In genomic region chr6:109340811-109341210, GRCh38 we compare ENCODE assay signal across 29 cellular contexts. TPM values are rescaled to one million over a fixed set of nuclear protein-coding genes. Genes with fewer than 3 reads are reported as not detected.
DNase-seq lines count a peak whose midpoint lies in the region; FAIRE-seq and TF ChIP-seq lines count a peak whose summit lies in the region.
"Had no signal": no experiment of that assay in that cellular context is flagged by ENCODE, and none has a peak within 500 bp of the region (broad histone marks: within the 10 kb centered on the region; RNA-seq: fewer than 3 reads in every experiment).

No MANE protein-coding gene starts in this region.

- H3K36me3 ChIP-seq in trophoblast cell (ENCODE audit: control insufficient read depth in 1 of 2, insufficient read depth in 2 of 2, low read length in 2 of 2), result no peaks in the 10 kb centered on the region

- no peaks in the 10 kb centered on the region for H3K27me3 Mint-ChIP-seq in brain
- no peaks in the 10 kb centered on the region for H3K27me3 Mint-ChIP-seq in activated T-helper 2 cell treated with anti-CD3 and anti-CD28 coated beads, Interferon-gamma antibody, Interleukin-2, Interleukin-4, amounts not matched to agents 10 μg/mL and 5 μg/mL and 100 μg/mL, durations not matched to agents 14 hours and 24 hours and 36 hours (ENCODE audit: low read depth)
- H3K27me3 Mint-ChIP-seq: CD4-positive, alpha-beta memory T cell; IgD-negative memory B cell had no signal

- H2BK5ac ChIP-seq in trophoblast cell (ENCODE audit: low read depth, low read length, poor library complexity), result no peak overlapping the region

- no peak overlapping the region for H2AFZ ChIP-seq in trophoblast cell (ENCODE audit: insufficient read depth, low read length, poor library complexity)
- H2AFZ ChIP-seq: PC-9 had no signal

- peak overlapping the region; percentile 5 for H3K18ac ChIP-seq in trophoblast cell (ENCODE audit: low read length)

- H3K79me2 ChIP-seq in trophoblast cell (ENCODE audit: control insufficient read depth, insufficient read depth, low read length, poor library complexity), result no peaks in the 10 kb centered on the region

- DNase-seq in D721Med (ENCODE audit: insufficient read length, low spot score) (peak; percentile 52), fibroblast of gingiva (ENCODE audit: low read depth) (peak; percentile 34), trophoblast cell (no peak), GM19238 (ENCODE audit: insufficient read length, low spot score) (no peak), NCI-H2081 treated with DMSO at 0.1 percent for 48 hours (lab: John Stamatoyannopoulos, UW) (no peak), RKO (ENCODE audit: low spot score) (no peak)
- DNase-seq in activated T-helper 2 cell treated with anti-CD3 and anti-CD28 coated beads, Interferon-gamma antibody, Interleukin-2, Interleukin-4, amounts not matched to agents 10 μg/mL and 5 μg/mL and 100 μg/mL, durations not matched to agents 14 hours and 24 hours and 36 hours (ENCODE audit: low spot score), result no peak
- DNase-seq: C1 segment of cervical spinal cord; CD4-positive, alpha-beta memory T cell; COR-L47; DMS 273 treated with DMSO at 0.1 percent for 48 hours; DMS79; EL; GDM1; NCI-H1092; NCI-H1417 treated with DMSO at 0.1 percent for 48 hours; NCI-H1694 treated with DMSO at 0.1 percent for 48 hours; NCI-H446; NCI-H524 treated with DMSO at 0.1 percent for 48 hours; NCI-H774; PC-9; SHP77 had no signal

- H2BK12ac ChIP-seq in trophoblast cell (ENCODE audit: low read length), result no peak overlapping the region

- peaks cover 27% of the 10 kb centered on the region for H3K4me1 Mint-ChIP-seq in brain
- no peaks in the 10 kb centered on the region for H3K4me1 Mint-ChIP-seq in activated T-helper 2 cell treated with anti-CD3 and anti-CD28 coated beads, Interferon-gamma antibody, Interleukin-2, Interleukin-4, amounts not matched to agents 10 μg/mL and 5 μg/mL and 100 μg/mL, durations not matched to agents 14 hours and 24 hours and 36 hours (ENCODE audit: low read depth)
- H3K4me1 Mint-ChIP-seq: CD4-positive, alpha-beta memory T cell; IgD-negative memory B cell had no signal

- no peak overlapping the region for H3K27ac ChIP-seq in trophoblast cell (ENCODE audit: low read depth, low read length)
- H3K27ac ChIP-seq: HL-60, PC-9, RWPE1 had no signal

- intact Hi-C loops in activated T-helper 2 cell treated with anti-CD3 and anti-CD28 coated beads, Interferon-gamma antibody, Interleukin-2, Interleukin-4, amounts not matched to agents 10 μg/mL and 5 μg/mL and 100 μg/mL, durations not matched to agents 14 hours and 24 hours and 36 hours (cut with micrococcal nuclease), result no loop called here

- no peaks in the 10 kb centered on the region for H3K27me3 ChIP-seq in trophoblast cell (ENCODE audit: insufficient read depth, low read length)

- no peak overlapping the region for H3K9ac ChIP-seq in trophoblast cell (ENCODE audit: low read length)

- peaks cover 11% of the 10 kb centered on the region for H3K79me1 ChIP-seq in trophoblast cell (ENCODE audit: low read length)

- H3K4me3 Mint-ChIP-seq in brain, result no peak overlapping the region
- no peak overlapping the region for H3K4me3 Mint-ChIP-seq in activated T-helper 2 cell treated with anti-CD3 and anti-CD28 coated beads, Interferon-gamma antibody, Interleukin-2, Interleukin-4, amounts not matched to agents 10 μg/mL and 5 μg/mL and 100 μg/mL, durations not matched to agents 14 hours and 24 hours and 36 hours (ENCODE audit: low read depth)
- H3K4me3 Mint-ChIP-seq: CD4-positive, alpha-beta memory T cell; IgD-negative memory B cell had no signal

- no peak overlapping the region for H3K4ac ChIP-seq in trophoblast cell (ENCODE audit: low read depth, low read length)

- H3K4me2 ChIP-seq in trophoblast cell (ENCODE audit: low read length), result no peak overlapping the region
- H3K4me2 ChIP-seq: PC-9 had no signal

- H2BK120ac ChIP-seq in trophoblast cell (ENCODE audit: insufficient read depth, low read length, poor library complexity), result no peak overlapping the region

- no peak overlapping the region for H3K23ac ChIP-seq in trophoblast cell (ENCODE audit: low read length)

- no peak overlapping the region for H4K91ac ChIP-seq in trophoblast cell (ENCODE audit: low read depth, low read length)

- H3K9me3 Mint-ChIP-seq in brain, result peaks cover 0 to 3% (median 0%) of the 10 kb centered on the region in 5 experiments
- no peaks in the 10 kb centered on the region for H3K9me3 Mint-ChIP-seq in activated T-helper 2 cell treated with anti-CD3 and anti-CD28 coated beads, Interferon-gamma antibody, Interleukin-2, Interleukin-4, amounts not matched to agents 10 μg/mL and 5 μg/mL and 100 μg/mL, durations not matched to agents 14 hours and 24 hours and 36 hours
- H3K9me3 Mint-ChIP-seq: CD4-positive, alpha-beta memory T cell; IgD-negative memory B cell had no signal

- peak overlapping the region in 3 of 5 experiments; percentile 44 to 51 (median 47) for H3K27ac Mint-ChIP-seq in brain
- no peak overlapping the region for H3K27ac Mint-ChIP-seq in activated T-helper 2 cell treated with anti-CD3 and anti-CD28 coated beads, Interferon-gamma antibody, Interleukin-2, Interleukin-4, amounts not matched to agents 10 μg/mL and 5 μg/mL and 100 μg/mL, durations not matched to agents 14 hours and 24 hours and 36 hours
- H3K27ac Mint-ChIP-seq: IgD-negative memory B cell had no signal

- H2AK5ac ChIP-seq in trophoblast cell (ENCODE audit: low read length), result no peak overlapping the region

- no peak overlapping the region for H4K8ac ChIP-seq in trophoblast cell (ENCODE audit: low read depth, low read length)

- no peak overlapping the region for H4K12ac ChIP-seq in trophoblast cell (ENCODE audit: low read depth, low read length)

- H3K36me3 Mint-ChIP-seq in brain, result no peaks in the 10 kb centered on the region
- no peaks in the 10 kb centered on the region for H3K36me3 Mint-ChIP-seq in activated T-helper 2 cell treated with anti-CD3 and anti-CD28 coated beads, Interferon-gamma antibody, Interleukin-2, Interleukin-4, amounts not matched to agents 10 μg/mL and 5 μg/mL and 100 μg/mL, durations not matched to agents 14 hours and 24 hours and 36 hours (ENCODE audit: low read depth)

- no CpG with 5 or more reads among the region's 4 CpGs for WGBS in trophoblast cell (ENCODE audit: extremely low coverage, insufficient coverage, insufficient read length)

- H3K9me3 ChIP-seq in trophoblast cell (ENCODE audit: insufficient read depth, low read depth, low read length), result no peaks in the 10 kb centered on the region

- H3K4me3 ChIP-seq in trophoblast cell (ENCODE audit: low read depth, low read length), result no peak overlapping the region
- H3K4me3 ChIP-seq: PC-9 had no signal

- no peak overlapping the region for H3K14ac ChIP-seq in trophoblast cell (ENCODE audit: low read length)

- FAIRE-seq in D721Med (lab: Jason Lieb, UNC), result peak; percentile 83
- FAIRE-seq: A204.1, GM12891, H54 had no signal

- no peak for TF ChIP-seq CTCF in D721Med (IDR thresholded peaks at IDR 0.05; ENCODE audit: insufficient read depth, missing control alignments)
- no peak for TF ChIP-seq CTCF in brain (conservative IDR thresholded peaks at IDR 0.05)

- H3K4me1 ChIP-seq in trophoblast cell (ENCODE audit: control insufficient read depth in 1 of 2, insufficient read depth in 2 of 2, low read length in 2 of 2), result peaks cover 15 to 28% of the 10 kb centered on the region in 2 experiments

RNA-seq across cellular contexts. Expression of gene CD164, which starts 41.5 kb away (rescaled TPM):
- 81.0 TPM for polyA plus RNA-seq in brain (ENCODE audit: insufficient read depth, low read depth, low replicate concordance)
- polyA plus RNA-seq in trophoblast cell (2013), result 180 and 183 TPM in 2 replicates
- total RNA-seq in activated T-helper 2 cell treated with anti-CD3 and anti-CD28 coated beads, Interferon-gamma antibody, Interleukin-2, Interleukin-4, amounts not matched to agents 10 μg/mL and 5 μg/mL and 100 μg/mL, durations not matched to agents 14 hours and 24 hours and 36 hours, result 206 and 207 TPM in 2 replicates

Comparison
In these comparisons a context has a peak if more than half of its experiments do, and no peak if none do; other contexts are left out.
1. DNase-seq: peak in D721Med (single experiment) and fibroblast of gingiva (single experiment); none in trophoblast cell (0 of 2), GM19238 (single experiment), NCI-H2081 treated with DMSO at 0.1 percent for 48 hours (single experiment), RKO (single experiment) and activated T-helper 2 cell treated with anti-CD3 and anti-CD28 coated beads, Interferon-gamma antibody, Interleukin-2, Interleukin-4, amounts not matched to agents 10 μg/mL and 5 μg/mL and 100 μg/mL, durations not matched to agents 14 hours and 24 hours and 36 hours (single experiment).